Comparison of ENCODE assay signal across 20 cellular contexts in genomic region chr2:122273785-122274419, GRCh38.
"Had no signal": no experiment of that assay in that cellular context is flagged by ENCODE, and none has a peak within 500 bp of the region (broad histone marks: within the 10 kb centered on the region; RNA-seq: fewer than 3 reads in every experiment).

No MANE protein-coding gene starts in this region.

- FAIRE-seq: bronchial epithelial cell had no signal

- H3K4me3 Mint-ChIP-seq: activated naive CD8-positive, alpha-beta T cell treated with anti-CD3 and anti-CD28 coated beads for 36 hours; activated T-cell treated with anti-CD3 and anti-CD28 coated beads, Interleukin-2, amount 50 U/mL, for 24 hours; activated T-helper 17 cell treated with anti-CD3 and anti-CD28 coated beads, Interleukin-2, amount 50 U/mL, for 72 hours; nephron progenitor cell; T-helper 2 cell treated with Interferon-gamma antibody and Interleukin-4, amounts not matched to agents 5 μg/mL and 100 μg/mL, for 36 hours had no signal

- H3K4me1 Mint-ChIP-seq: activated naive CD8-positive, alpha-beta T cell treated with anti-CD3 and anti-CD28 coated beads for 36 hours; activated T-helper 17 cell treated with anti-CD3 and anti-CD28 coated beads, Interleukin-2, amount 50 U/mL, for 72 hours; nephron progenitor cell had no signal

- H3K27ac Mint-ChIP-seq: activated naive CD8-positive, alpha-beta T cell treated with anti-CD3 and anti-CD28 coated beads for 36 hours; activated T-cell treated with anti-CD3 and anti-CD28 coated beads, Interleukin-2, amount 50 U/mL, for 24 hours; activated T-helper 17 cell treated with anti-CD3 and anti-CD28 coated beads, Interleukin-2, amount 50 U/mL, for 72 hours; nephron progenitor cell; T-helper 2 cell treated with Interferon-gamma antibody and Interleukin-4, amounts not matched to agents 5 μg/mL and 100 μg/mL, for 36 hours had no signal

- H3K27me3 Mint-ChIP-seq: activated T-cell treated with anti-CD3 and anti-CD28 coated beads, Interleukin-2, amount 50 U/mL, for 24 hours; activated T-helper 17 cell treated with anti-CD3 and anti-CD28 coated beads, Interleukin-2, amount 50 U/mL, for 72 hours had no signal

- ATAC-seq: activated T-helper 17 cell treated with anti-CD3 and anti-CD28 coated beads, Interleukin-2, amount 50 U/mL, for 72 hours; gastroesophageal sphincter had no signal

- DNase-seq: activated CD4-positive, alpha-beta T cell treated with anti-CD3 and anti-CD28 coated beads for 1 hour; activated CD4-positive, alpha-beta T cell treated with anti-CD3 and anti-CD28 coated beads, Interleukin-2, amount 50 U/mL, for 1 hour; activated CD8-positive, alpha-beta memory T cell treated with anti-CD3 and anti-CD28 coated beads for 24 hours; activated CD8-positive, alpha-beta memory T cell treated with anti-CD3 and anti-CD28 coated beads, Interleukin-2, amount 50 U/mL, for 4 hours; activated naive CD4-positive, alpha-beta T cell; activated naive CD8-positive, alpha-beta T cell treated with anti-CD3 and anti-CD28 coated beads for 36 hours; activated T-cell treated with anti-CD3 and anti-CD28 coated beads, Interleukin-2, amount 50 U/mL, for 24 hours; cerebellar nuclear complex; esophagus squamous epithelium; head of caudate nucleus; hypothalamus; nephron progenitor cell; sigmoid colon; stimulated activated CD4-positive, alpha-beta T cell treated with anti-CD3 and anti-CD28 coated beads, Interleukin-4, amount 100 ng/mL, for 24 hours; stimulated activated naive CD4-positive, alpha-beta T cell treated with Interleukin-2 at 50 U/mL for 16 hours; upper lobe of left lung had no signal

- H3K36me3 Mint-ChIP-seq: activated naive CD8-positive, alpha-beta T cell treated with anti-CD3 and anti-CD28 coated beads for 36 hours had no signal
